In genomic region chr2:218152172-218152571, GRCh38 we compare ENCODE assay signal across 24 cellular contexts. TPM values are rescaled to one million over a fixed set of nuclear protein-coding genes. Genes with fewer than 3 reads are reported as not detected.
"Had no signal": no experiment of that assay in that cellular context is flagged by ENCODE, and none has a peak within 500 bp of the region (broad histone marks: within the 10 kb centered on the region; RNA-seq: fewer than 3 reads in every experiment).

No MANE protein-coding gene starts in this region.

- ATAC-seq: left colon; naive thymus-derived CD4-positive, alpha-beta T cell; psoas muscle; stimulated activated naive CD8-positive, alpha-beta T cell treated with anti-CD3 and anti-CD28 coated beads, Interleukin-15, Interleukin-2, amounts not matched to agents 100 U/mL and 50 U/mL, for 24 hours had no signal

- H3K36me3 ChIP-seq: esophagus muscularis mucosa, right lobe of liver, tibial artery, upper lobe of right lung, vagina had no signal

- H3K27me3 ChIP-seq: right lobe of liver, upper lobe of right lung, vagina had no signal

- H3K9me3 ChIP-seq: esophagus muscularis mucosa, psoas muscle, right lobe of liver, tibial artery, upper lobe of right lung, vagina had no signal

- H3K27ac ChIP-seq: coronary artery, esophagus muscularis mucosa, psoas muscle, right lobe of liver, tibial artery, upper lobe of right lung, vagina had no signal

- H3K4me3 ChIP-seq: coronary artery, esophagus muscularis mucosa, psoas muscle, right lobe of liver, tibial artery, upper lobe of right lung, vagina had no signal

- H3K4me1 ChIP-seq: esophagus muscularis mucosa, psoas muscle, right lobe of liver, tibial artery, upper lobe of right lung, vagina had no signal

- DNase-seq: effector CD4-positive, alpha-beta T cell; endodermal cell; foreskin fibroblast; immature natural killer cell; left colon; naive thymus-derived CD4-positive, alpha-beta T cell; nephron progenitor cell; psoas muscle; retina; right lobe of liver; stimulated activated CD4-positive, alpha-beta T cell treated with anti-CD3 and anti-CD28 coated beads, Interleukin-4, amount 100 ng/mL, for 1 hour; stimulated activated CD8-positive, alpha-beta memory T cell treated with anti-CD3 and anti-CD28 coated beads, Interleukin-4, amount 100 ng/mL, for 48 hours; stimulated activated naive CD8-positive, alpha-beta T cell treated with anti-CD3 and anti-CD28 coated beads, Interleukin-15, Interleukin-2, amounts not matched to agents 100 U/mL and 50 U/mL, for 24 hours; tibial artery; upper lobe of right lung had no signal

RNA-seq across cellular contexts. Expression of gene CXCR1, which starts 14.6 kb away (rescaled TPM):
- total RNA-seq: dermis microvascular lymphatic vessel endothelial cell, endodermal cell, endothelial cell of umbilical vein, kidney epithelial cell, lung microvascular endothelial cell, osteoblast, temporal lobe had no signal
- polyA plus RNA-seq: endothelial cell of umbilical vein had no signal

RNA-seq across cellular contexts. Expression of gene CXCR2, which starts 26.3 kb away (rescaled TPM):
- total RNA-seq: dermis microvascular lymphatic vessel endothelial cell, endodermal cell, endothelial cell of umbilical vein, kidney epithelial cell, lung microvascular endothelial cell, osteoblast had no signal
- polyA plus RNA-seq: endothelial cell of umbilical vein; naive thymus-derived CD4-positive, alpha-beta T cell had no signal
